ENCODE assay signal across 20 cellular contexts in the genomic region with DNA sequence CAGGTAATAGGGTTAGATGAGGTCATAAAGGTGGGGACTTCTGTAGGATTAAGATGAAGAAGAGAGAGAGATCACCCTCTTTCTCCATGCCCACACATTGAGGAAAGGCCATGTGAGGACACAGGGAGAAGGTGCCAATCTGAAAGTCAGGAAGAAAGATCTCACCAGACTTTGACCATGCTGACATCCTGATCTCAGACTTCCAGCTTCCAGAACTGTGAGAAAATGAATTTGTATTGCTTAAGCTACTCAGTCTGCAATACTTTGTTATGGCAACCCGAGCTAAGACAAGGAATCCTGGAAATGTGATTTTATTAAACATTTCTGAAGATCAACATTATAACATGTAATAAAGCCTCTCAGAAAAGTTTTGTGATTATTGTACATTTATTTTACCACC.
"Had no signal": no experiment of that assay in that cellular context is flagged by ENCODE, and none has a peak within 500 bp of the region (broad histone marks: within the 10 kb centered on the region; RNA-seq: fewer than 3 reads in every experiment).

No MANE protein-coding gene starts in this region.

- H3K27ac ChIP-seq: cardiac muscle cell, hepatocyte, left ventricle myocardium inferior, lower lobe of right lung, neutrophil, testis, transverse colon had no signal

- ATAC-seq: effector memory CD8-positive, alpha-beta T cell; left cardiac atrium; lower lobe of right lung; naive thymus-derived CD4-positive, alpha-beta T cell; right cardiac atrium; stimulated activated effector memory CD8-positive, alpha-beta T cell treated with anti-CD3 and anti-CD28 coated beads, Interleukin-12 subunit alpha, Interleukin-12 subunit beta, amount 100 ng/mL, for 72 hours; stimulated activated naive CD8-positive, alpha-beta T cell treated with anti-CD3 and anti-CD28 coated beads, Interleukin-15, Interleukin-2, amounts not matched to agents 100 U/mL and 50 U/mL, for 24 hours had no signal

- DNase-seq: effector memory CD8-positive, alpha-beta T cell; glutamatergic neuron; kidney; left cardiac atrium; left ventricle myocardium inferior; lower lobe of right lung; naive thymus-derived CD4-positive, alpha-beta T cell; nephron progenitor cell; right cardiac atrium; stimulated activated CD4-positive, alpha-beta T cell treated with anti-CD3 and anti-CD28 coated beads, Interleukin-4, amount 100 ng/mL, for 1 hour; stimulated activated CD8-positive, alpha-beta memory T cell treated with anti-CD3 and anti-CD28 coated beads, Interleukin-4, amount 100 ng/mL, for 48 hours; stimulated activated naive CD8-positive, alpha-beta T cell treated with anti-CD3 and anti-CD28 coated beads, Interleukin-15, Interleukin-2, amounts not matched to agents 100 U/mL and 50 U/mL, for 24 hours; testis; transverse colon had no signal

- H3K36me3 ChIP-seq: cardiac muscle cell, left ventricle myocardium inferior, lower lobe of right lung, neutrophil, transverse colon had no signal

- FAIRE-seq: colon, frontal cortex, kidney had no signal

- H3K4me2 ChIP-seq: hepatocyte had no signal

- H3K4me3 ChIP-seq: cardiac muscle cell, hepatocyte, left ventricle myocardium inferior, lower lobe of right lung, testis, transverse colon had no signal

- H2AFZ ChIP-seq: hepatocyte had no signal

- H3K27me3 ChIP-seq: cardiac muscle cell, hepatocyte, neutrophil, testis, transverse colon had no signal

- H3K9me3 ChIP-seq: left ventricle myocardium inferior, lower lobe of right lung, neutrophil, testis, transverse colon had no signal
